Comparison of ENCODE assay signal across 17 cellular contexts in the genomic region with DNA sequence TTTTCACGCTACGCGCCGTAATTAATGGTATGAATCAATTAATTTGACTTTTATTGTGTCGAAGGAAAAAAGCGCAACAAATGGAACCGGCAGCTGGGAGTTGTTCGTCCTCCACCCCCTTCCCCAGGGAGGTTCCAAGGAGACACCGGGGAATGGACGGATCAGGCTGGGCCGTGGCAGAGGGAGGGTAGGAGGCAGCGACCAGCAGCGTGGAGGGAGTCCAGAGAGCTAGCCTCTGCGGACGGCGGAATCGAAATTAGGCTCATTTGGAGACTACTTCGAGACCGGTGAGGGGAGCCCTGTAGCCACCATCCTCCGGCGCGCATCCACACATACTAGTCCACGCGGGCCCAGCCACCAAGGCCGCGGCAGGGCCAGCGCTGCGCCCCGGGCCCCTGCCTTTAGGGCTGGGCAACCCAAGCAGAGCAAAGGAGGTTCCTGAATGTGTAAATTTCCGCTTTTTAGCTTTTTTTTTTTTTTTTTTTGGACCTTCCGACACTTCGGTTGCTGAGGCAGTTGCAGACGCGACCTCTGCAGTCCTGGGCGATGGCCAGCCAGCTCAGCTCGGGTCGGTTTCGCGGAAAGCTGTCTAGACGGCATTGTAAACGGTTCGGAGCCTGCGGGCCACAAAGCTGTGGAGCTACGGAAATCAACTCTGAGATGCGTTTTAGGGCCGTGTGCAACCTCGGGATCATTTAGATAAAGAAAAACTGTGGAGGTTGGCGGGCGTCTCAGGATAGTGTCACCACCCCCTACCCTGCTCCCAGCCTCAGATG. TPM values are rescaled to one million over a fixed set of nuclear protein-coding genes. Genes with fewer than 3 reads are reported as not detected.
DNase-seq lines count a peak whose midpoint lies in the region; ATAC-seq, FAIRE-seq and TF ChIP-seq lines count a peak whose summit lies in the region.
"Had no signal": no experiment of that assay in that cellular context is flagged by ENCODE, and none has a peak within 500 bp of the region (broad histone marks: within the 10 kb centered on the region; RNA-seq: fewer than 3 reads in every experiment).

No MANE protein-coding gene starts in this region.

- peaks cover 15% of the 10 kb centered on the region for H3K36me3 Mint-ChIP-seq in T-helper 1 cell treated with Interleukin-12 subunit alpha and Interleukin-12 subunit beta and Interleukin-4 antibody, amounts not matched to agents 30 μg/mL and 1 μg/mL, for 36 hours (ENCODE audit: low read depth)
- H3K36me3 Mint-ChIP-seq in WTC11 = no peaks in the 10 kb centered on the region
- H3K36me3 Mint-ChIP-seq in glutamatergic neuron (ENCODE audit: unreplicated experiment) = peaks cover 4% of the 10 kb centered on the region

- CTCF ChIA-PET in WTC11 (lab: Charles Lee) = interaction anchor here (0.6 to 2.0 kb wide), 6 partner anchors 10 to 772 kb away, joined by 3 to 8 read pairs (median 3); no protein-coding TSS in a partner anchor

- H3K27ac ChIP-seq in rectal smooth muscle tissue (ENCODE audit: low read depth, low read length) = peak overlapping the region; percentile 6
- H3K27ac ChIP-seq: brain microvascular endothelial cell had no signal

- TF ChIP-seq POLR2A in GM12892 (IDR thresholded peaks at IDR 0.05; ENCODE audit: low read depth, low read length) (no peak), GM18505 (IDR thresholded peaks at IDR 0.05; ENCODE audit: borderline replicate concordance, extremely low read depth, insufficient read depth, insufficient read length) (no peak)

- no peaks in the 10 kb centered on the region for H3K36me3 ChIP-seq in rectal smooth muscle tissue (ENCODE audit: control insufficient read depth, insufficient read depth, low read length)
- H3K36me3 ChIP-seq: brain microvascular endothelial cell had no signal

- peaks cover 60% of the 10 kb centered on the region for H3K27me3 ChIP-seq in rectal smooth muscle tissue (ENCODE audit: control insufficient read depth, insufficient read depth, low read length)

- peaks cover 77% of the 10 kb centered on the region for H3K27me3 Mint-ChIP-seq in T-helper 1 cell treated with Interleukin-12 subunit alpha and Interleukin-12 subunit beta and Interleukin-4 antibody, amounts not matched to agents 30 μg/mL and 1 μg/mL, for 36 hours (ENCODE audit: low read depth)
- H3K27me3 Mint-ChIP-seq in WTC11 (ENCODE audit: low read depth) (peaks cover 35% of the 10 kb centered on the region), glutamatergic neuron (ENCODE audit: unreplicated experiment) (peaks cover 31% of the 10 kb centered on the region)

- H3K4me3 ChIP-seq in rectal smooth muscle tissue (ENCODE audit: low read length) = no peak overlapping the region

- peaks cover 30% of the 10 kb centered on the region for H3K4me1 Mint-ChIP-seq in T-helper 1 cell treated with Interleukin-12 subunit alpha and Interleukin-12 subunit beta and Interleukin-4 antibody, amounts not matched to agents 30 μg/mL and 1 μg/mL, for 36 hours (ENCODE audit: low read depth)
- peaks cover 46% of the 10 kb centered on the region for H3K4me1 Mint-ChIP-seq in WTC11
- peaks cover 15% of the 10 kb centered on the region for H3K4me1 Mint-ChIP-seq in glutamatergic neuron (ENCODE audit: low read depth, unreplicated experiment)

- ATAC-seq in WTC11 (no peak), GM18505 (IDR thresholded peaks at IDR 0.05; ENCODE audit: unreplicated experiment) (no peak), HG03159 (IDR thresholded peaks at IDR 0.05; ENCODE audit: unreplicated experiment) (no peak)
- ATAC-seq: left lobe of liver had no signal

- peaks cover 12% of the 10 kb centered on the region for H3K9me3 Mint-ChIP-seq in T-helper 1 cell treated with Interleukin-12 subunit alpha and Interleukin-12 subunit beta and Interleukin-4 antibody, amounts not matched to agents 30 μg/mL and 1 μg/mL, for 36 hours
- H3K9me3 Mint-ChIP-seq in WTC11 (no peaks in the 10 kb centered on the region), glutamatergic neuron (ENCODE audit: unreplicated experiment) (peaks cover 11% of the 10 kb centered on the region)

- H3K27ac Mint-ChIP-seq in T-helper 1 cell treated with Interleukin-12 subunit alpha and Interleukin-12 subunit beta and Interleukin-4 antibody, amounts not matched to agents 30 μg/mL and 1 μg/mL, for 36 hours = peak overlapping the region; percentile 76
- peak overlapping the region; percentile 87 for H3K27ac Mint-ChIP-seq in WTC11
- no peak overlapping the region for H3K27ac Mint-ChIP-seq in glutamatergic neuron (ENCODE audit: unreplicated experiment)

- DNase-seq in T-helper 1 cell = no peak
- peak; percentile 45 for DNase-seq in WTC11 (ENCODE audit: low spot score)
- peak; percentile 30 for DNase-seq in glutamatergic neuron
- DNase-seq in GM12892 (ENCODE audit: insufficient read length) = no peak
- DNase-seq: brain microvascular endothelial cell, GOT3, NCI-H446 treated with DMSO at 0.1 percent for 48 hours, SHP77 treated with DMSO at 0.1 percent for 48 hours had no signal

- POLR2A ChIA-PET in WTC11 (lab: Charles Lee) = interaction anchor here (0.8 to 1.8 kb wide), 3 partner anchors 8 to 40 kb away, joined by 3 to 8 read pairs (median 7); no protein-coding TSS in a partner anchor

- TF ChIP-seq CTCF in WTC11 (IDR thresholded peaks at IDR 0.05) = no peak
- TF ChIP-seq CTCF in glutamatergic neuron (IDR thresholded peaks at IDR 0.05; ENCODE audit: partially characterized antibody, unreplicated experiment) = no peak

- FAIRE-seq in GM12892 (lab: Jason Lieb, UNC) = no peak
- FAIRE-seq: A204.1 had no signal

- no peak overlapping the region for H3K4me3 Mint-ChIP-seq in T-helper 1 cell treated with Interleukin-12 subunit alpha and Interleukin-12 subunit beta and Interleukin-4 antibody, amounts not matched to agents 30 μg/mL and 1 μg/mL, for 36 hours
- H3K4me3 Mint-ChIP-seq in WTC11 = peak overlapping the region; percentile 94
- H3K4me3 Mint-ChIP-seq in glutamatergic neuron (ENCODE audit: unreplicated experiment) = peak overlapping the region; percentile 55

- no peaks in the 10 kb centered on the region for H3K4me1 ChIP-seq in rectal smooth muscle tissue (ENCODE audit: control insufficient read depth, insufficient read depth, low read length)

- no peak overlapping the region for H3K9ac ChIP-seq in rectal smooth muscle tissue (ENCODE audit: low read length)

TF ChIP-seq in WTC11, 78 proteins besides CTCF, POLR2A, EP300 and RAD21:
- TF ChIP-seq ATF1 (CRISPR knock-in tag; IDR thresholded peaks at IDR 0.05) = peak; percentile 33; the same call in 1 of the 2 replicates
- TF ChIP-seq, protein P1, sequence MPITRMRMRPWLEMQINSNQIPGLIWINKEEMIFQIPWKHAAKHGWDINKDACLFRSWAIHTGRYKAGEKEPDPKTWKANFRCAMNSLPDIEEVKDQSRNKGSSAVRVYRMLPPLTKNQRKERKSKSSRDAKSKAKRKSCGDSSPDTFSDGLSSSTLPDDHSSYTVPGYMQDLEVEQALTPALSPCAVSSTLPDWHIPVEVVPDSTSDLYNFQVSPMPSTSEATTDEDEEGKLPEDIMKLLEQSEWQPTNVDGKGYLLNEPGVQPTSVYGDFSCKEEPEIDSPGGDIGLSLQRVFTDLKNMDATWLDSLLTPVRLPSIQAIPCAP (CRISPR knock-in tag; IDR thresholded peaks at IDR 0.05) = no peak

RNA-seq across cellular contexts. Expression of a gene that starts 2.2 kb away (rescaled TPM):
- total RNA-seq in WTC11 (2021) (27.5 to 37.1 TPM (median 34.7 TPM) in 3 replicates), glutamatergic neuron (ENCODE audit: unreplicated experiment) (0.39 TPM)
- polyA plus RNA-seq in GM12892 (2012; ENCODE audit: missing spikeins) = not detected
- total RNA-seq: fibroblast of lung, pulmonary artery endothelial cell, ureter had no signal
- polyA plus RNA-seq: fibroblast of lung had no signal

RNA-seq across cellular contexts. Expression of a gene that starts 47.2 kb away (rescaled TPM):
- 17.6 to 25.4 TPM (median 23.7 TPM) in 3 replicates for total RNA-seq in WTC11 (2021)
- total RNA-seq in glutamatergic neuron (ENCODE audit: unreplicated experiment) = 8.4 TPM
- 11.0 TPM for polyA plus RNA-seq in GM12892 (2012; ENCODE audit: missing spikeins)

Comparison
In these comparisons a context has a peak if more than half of its experiments do, and no peak if none do; other contexts are left out.
1. DNase-seq: peak in WTC11 (single experiment) and glutamatergic neuron (single experiment); none in T-helper 1 cell (0 of 5) and GM12892 (single experiment).
2. RNA of a gene that starts 2.2 kb away (total RNA-seq): 27.5 to 37.1 TPM in WTC11; 0.39 TPM in glutamatergic neuron (single experiment); every median in the first group is over 10 times any median in the second.